19 cellular contexts compared by ENCODE assay signal in the genomic region with DNA sequence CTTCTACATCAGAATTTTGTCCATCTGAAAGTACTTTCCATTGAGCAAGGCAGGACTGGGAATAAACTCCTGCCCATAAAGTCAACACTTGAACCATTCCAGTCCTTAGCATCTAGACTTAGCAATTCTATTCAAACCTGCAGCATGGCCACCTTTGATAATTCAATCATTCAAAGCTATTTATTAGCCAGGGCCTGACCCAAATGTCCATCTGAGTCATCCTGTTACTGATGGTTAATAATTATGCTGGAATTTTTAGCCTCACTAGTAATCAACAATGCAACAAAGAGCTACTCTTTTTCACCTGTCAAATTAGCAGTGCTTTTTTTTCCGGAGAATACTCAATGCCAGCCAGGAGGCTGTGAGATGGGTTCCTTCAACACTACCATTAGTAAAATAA.
DNase-seq lines count a peak whose midpoint lies in the region; ATAC-seq, FAIRE-seq and TF ChIP-seq lines count a peak whose summit lies in the region.
"Had no signal": no experiment of that assay in that cellular context is flagged by ENCODE, and none has a peak within 500 bp of the region (broad histone marks: within the 10 kb centered on the region; RNA-seq: fewer than 3 reads in every experiment).

No MANE protein-coding gene starts in this region.

- no peaks in the 10 kb centered on the region for H3K36me3 ChIP-seq in kidney epithelial cell (ENCODE audit: control insufficient read depth, insufficient read depth, low read length)
- H3K36me3 ChIP-seq in left lung = no peaks in the 10 kb centered on the region
- H3K36me3 ChIP-seq: lower lobe of right lung had no signal

- no peaks in the 10 kb centered on the region for H3K4me1 ChIP-seq in left lung
- H3K4me1 ChIP-seq: lower lobe of right lung had no signal

- H3K4me3 ChIP-seq in kidney epithelial cell (ENCODE audit: low read depth, low read length) (no peak overlapping the region), left lung (no peak overlapping the region)
- H3K4me3 ChIP-seq: lower lobe of right lung had no signal

- DNase-seq in GM18507 (ENCODE audit: extremely low spot score, insufficient read length, low read depth) (peak; percentile 15), HT-29 (ENCODE audit: low spot score) (peak; percentile 61), kidney epithelial cell (ENCODE audit: low read depth) (peak; percentile 55), AG20443 (ENCODE audit: low spot score) (no peak), left lung (no peak)
- DNase-seq in effector CD8-positive, alpha-beta T cell (lab: John Stamatoyannopoulos, UW) = no peak
- DNase-seq: CD4-positive, CD25-positive, alpha-beta regulatory T cell; DMS79 treated with DMSO at 0.1 percent for 48 hours; effector memory CD8-positive, alpha-beta T cell; H9; lower lobe of right lung; natural killer cell; NCI-H345; Right ventricle myocardium superior; stimulated activated CD4-positive, alpha-beta T cell treated with anti-CD3 and anti-CD28 coated beads, Interleukin-15, amount 100 ng/mL, for 24 hours had no signal

- peak; percentile 74 for ATAC-seq in GM21825 (IDR thresholded peaks at IDR 0.05; ENCODE audit: unreplicated experiment)
- ATAC-seq in left lung = no peak
- no peak for ATAC-seq in HG02588 (IDR thresholded peaks at IDR 0.05; ENCODE audit: unreplicated experiment)
- ATAC-seq: effector memory CD8-positive, alpha-beta T cell; lower lobe of right lung; natural killer cell; WTC11 had no signal

- TF ChIP-seq CTCF in kidney epithelial cell (IDR thresholded peaks at IDR 0.05; ENCODE audit: insufficient read depth, low read length, poor library complexity, severe bottlenecking) (no peak), left lung (IDR thresholded peaks at IDR 0.05) (no peak)

- H3K27ac ChIP-seq in left lung = no peak overlapping the region
- H3K27ac ChIP-seq: lower lobe of right lung had no signal

- intact Hi-C loops in left lung (cut with DNase I) = no loop called here

- H3K27me3 ChIP-seq in kidney epithelial cell (ENCODE audit: control insufficient read depth, insufficient read depth, low read length) = no peaks in the 10 kb centered on the region
- H3K27me3 ChIP-seq in left lung = no peaks in the 10 kb centered on the region

- H3K9me3 ChIP-seq in left lung = no peaks in the 10 kb centered on the region
- H3K9me3 ChIP-seq: lower lobe of right lung had no signal

- peak; percentile 80 for FAIRE-seq in GM18507 (lab: Jason Lieb, UNC)
- FAIRE-seq: urothelium cell line had no signal

Comparison
In these comparisons a context has a peak if more than half of its experiments do, and no peak if none do; other contexts are left out.
1. DNase-seq: peak in GM18507 (single experiment), HT-29 (single experiment) and kidney epithelial cell (single experiment); none in effector CD8-positive, alpha-beta T cell (single experiment), AG20443 (single experiment) and left lung (0 of 2).